Comparison of ENCODE assay signal across 9 cellular contexts in the genomic region with DNA sequence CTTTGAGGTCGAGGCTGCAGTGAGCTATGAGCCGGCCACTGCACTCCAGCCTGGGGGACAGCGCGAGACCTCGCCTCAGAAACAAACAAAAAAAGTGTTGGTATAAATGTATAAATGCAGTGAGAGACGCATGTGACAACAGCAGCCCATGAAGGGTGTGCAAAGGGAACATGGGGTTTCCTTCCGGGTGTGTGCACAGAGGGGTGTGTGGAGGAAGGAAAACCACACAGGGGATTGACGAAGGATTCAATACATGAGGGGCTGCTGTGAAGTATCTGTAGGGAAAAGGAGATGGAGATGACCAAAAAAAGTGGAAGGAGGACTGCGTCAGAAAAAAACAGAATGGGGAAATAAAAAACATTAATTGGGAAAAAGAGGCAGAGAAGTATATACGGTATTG. TPM values are rescaled to one million over a fixed set of nuclear protein-coding genes. Genes with fewer than 3 reads are reported as not detected.
DNase-seq lines count a peak whose midpoint lies in the region; ATAC-seq and TF ChIP-seq lines count a peak whose summit lies in the region.
"Had no signal": no experiment of that assay in that cellular context is flagged by ENCODE, and none has a peak within 500 bp of the region (broad histone marks: within the 10 kb centered on the region; RNA-seq: fewer than 3 reads in every experiment).

No MANE protein-coding gene starts in this region.

- H3K9me2 ChIP-seq in DOHH2 (replicated peaks; ENCODE audit: control insufficient read depth, low read length): no peaks in the 10 kb centered on the region

- H3K36me3 Mint-ChIP-seq in endothelial cell (ENCODE audit: low read depth, unreplicated experiment): peaks cover 7% of the 10 kb centered on the region
- H3K36me3 Mint-ChIP-seq in osteocyte (ENCODE audit: unreplicated experiment): peaks cover 20% of the 10 kb centered on the region

- H3K4me1 ChIP-seq in DOHH2 (ENCODE audit: control insufficient read depth, low read length): peaks cover 22% of the 10 kb centered on the region
- peaks cover 21% of the 10 kb centered on the region for H3K4me1 ChIP-seq in OCI-LY3 (ENCODE audit: low read length)

- ATAC-seq in HG02763 (IDR thresholded peaks at IDR 0.05; ENCODE audit: unreplicated experiment): no peak
- ATAC-seq in activated CD4-positive, CD25-positive, alpha-beta regulatory T cell treated with anti-CD3 and anti-CD28 coated beads, Interleukin-2, amount 50 U/mL, for 24 hours: no peak

- no peaks in the 10 kb centered on the region for H4K20me1 ChIP-seq in DOHH2 (ENCODE audit: control insufficient read depth, insufficient read depth, low read depth, low read length)
- peaks cover 5% of the 10 kb centered on the region for H4K20me1 ChIP-seq in OCI-LY3 (ENCODE audit: insufficient read depth, low read length)

- H3K27me3 ChIP-seq in DOHH2 (ENCODE audit: control insufficient read depth, low read length) (peaks cover 17% of the 10 kb centered on the region), OCI-LY3 (ENCODE audit: low read depth, low read length) (peaks cover 13% of the 10 kb centered on the region)

- TF ChIP-seq CTCF in DOHH2 (IDR thresholded peaks at IDR 0.05; ENCODE audit: low read depth, low read length, poor library complexity, severe bottlenecking) (no peak), OCI-LY3 (IDR thresholded peaks at IDR 0.05; ENCODE audit: low read depth, low read length) (no peak), endothelial cell (IDR thresholded peaks at IDR 0.05; ENCODE audit: unreplicated experiment) (no peak), osteocyte (IDR thresholded peaks at IDR 0.05) (no peak)

- H3K4me2 ChIP-seq in DOHH2 (ENCODE audit: low read length) (peak overlapping the region; percentile 90), OCI-LY3 (ENCODE audit: low read length) (peak overlapping the region; percentile 74)

- peak overlapping the region; percentile 12 for H3K27ac Mint-ChIP-seq in endothelial cell (ENCODE audit: unreplicated experiment)
- H3K27ac Mint-ChIP-seq in osteocyte (ENCODE audit: unreplicated experiment): no peak overlapping the region

- H3K9me3 ChIP-seq in DOHH2 (ENCODE audit: control insufficient read depth, insufficient read depth, low read length) (no peaks in the 10 kb centered on the region), OCI-LY3 (ENCODE audit: insufficient read depth, low read length) (no peaks in the 10 kb centered on the region)

- H2AFZ ChIP-seq in OCI-LY3 (ENCODE audit: low read depth, low read length): no peak overlapping the region

- no peak for DNase-seq in endothelial cell (ENCODE audit: low spot score)
- DNase-seq in osteocyte (ENCODE audit: extremely low spot score, unreplicated experiment): no peak
- DNase-seq in OCI-M1 (lab: John Stamatoyannopoulos, UW): no peak
- DNase-seq in DMS53 treated with DMSO at 0.1 percent for 48 hours (lab: John Stamatoyannopoulos, UW; ENCODE audit: unreplicated experiment): no peak

- peak overlapping the region; percentile 90 for H3K4me3 Mint-ChIP-seq in endothelial cell (ENCODE audit: unreplicated experiment)
- H3K4me3 Mint-ChIP-seq in osteocyte (ENCODE audit: unreplicated experiment): peak overlapping the region; percentile 78

- H3K4me1 Mint-ChIP-seq in endothelial cell (ENCODE audit: unreplicated experiment): peaks cover 21% of the 10 kb centered on the region
- peaks cover 16% of the 10 kb centered on the region for H3K4me1 Mint-ChIP-seq in osteocyte (ENCODE audit: unreplicated experiment)

- H3K36me3 ChIP-seq in DOHH2 (ENCODE audit: control insufficient read depth, low read length) (peaks cover 30% of the 10 kb centered on the region), OCI-LY3 (replicated peaks; ENCODE audit: low read depth, low read length) (peaks cover 22% of the 10 kb centered on the region)

- H3K79me2 ChIP-seq in DOHH2 (ENCODE audit: control insufficient read depth, low read length): peaks cover 20% of the 10 kb centered on the region
- peaks cover 19% of the 10 kb centered on the region for H3K79me2 ChIP-seq in OCI-LY3 (ENCODE audit: low read length)

- H3K4me3 ChIP-seq in DOHH2 (ENCODE audit: low read length) (peak overlapping the region; percentile 93), OCI-LY3 (ENCODE audit: low read length) (peak overlapping the region; percentile 88)

- H3K27ac ChIP-seq in DOHH2 (ENCODE audit: low read depth, low read length): no peak overlapping the region
- H3K27ac ChIP-seq in OCI-LY3 (ENCODE audit: low read length): no peak overlapping the region

- no peaks in the 10 kb centered on the region for H3F3A ChIP-seq in DOHH2 (ENCODE audit: control insufficient read depth, insufficient read depth)

- H3K9me3 Mint-ChIP-seq in endothelial cell (ENCODE audit: unreplicated experiment): no peaks in the 10 kb centered on the region
- no peaks in the 10 kb centered on the region for H3K9me3 Mint-ChIP-seq in osteocyte (ENCODE audit: unreplicated experiment)

- peak overlapping the region; percentile 85 for H3K9ac ChIP-seq in OCI-LY3 (ENCODE audit: low read length)

- H3K27me3 Mint-ChIP-seq in endothelial cell (ENCODE audit: unreplicated experiment): peaks cover 2% of the 10 kb centered on the region
- H3K27me3 Mint-ChIP-seq in osteocyte (ENCODE audit: unreplicated experiment): peaks cover 5% of the 10 kb centered on the region

RNA-seq across cellular contexts. Expression of a gene that starts 1.1 kb away (rescaled TPM):
- 10.6 TPM for total RNA-seq in endothelial cell (ENCODE audit: unreplicated experiment)
- 16.3 and 16.9 TPM in 2 replicates for total RNA-seq in osteocyte

RNA-seq across cellular contexts. Expression of a gene that starts 16.8 kb away (rescaled TPM):
- total RNA-seq in endothelial cell (ENCODE audit: unreplicated experiment): not detected
- total RNA-seq in osteocyte: not detected in 2 replicates
- total RNA-seq: T-helper 1 cell treated with Interleukin-12 subunit alpha and Interleukin-12 subunit beta and Interleukin-4 antibody, amounts not matched to agents 30 ng/mL and 1 ng/mL, for 36 hours had no signal

RNA-seq across cellular contexts. Expression of a gene that starts 38.6 kb away (rescaled TPM):
- 59.9 TPM for total RNA-seq in endothelial cell (ENCODE audit: unreplicated experiment)
- 116 and 120 TPM in 2 replicates for total RNA-seq in osteocyte

RNA-seq across cellular contexts. Expression of a gene that starts 39.5 kb away (rescaled TPM):
- total RNA-seq in endothelial cell (ENCODE audit: unreplicated experiment) (0.69 TPM), osteocyte (0.73 and 0.78 TPM in 2 replicates)
- total RNA-seq: T-helper 1 cell treated with Interleukin-12 subunit alpha and Interleukin-12 subunit beta and Interleukin-4 antibody, amounts not matched to agents 30 ng/mL and 1 ng/mL, for 36 hours had no signal

RNA-seq across cellular contexts. Expression of a gene that starts 48.2 kb away (rescaled TPM):
- total RNA-seq in endothelial cell (ENCODE audit: unreplicated experiment): not detected
- not detected in 2 replicates for total RNA-seq in osteocyte
- total RNA-seq: T-helper 1 cell treated with Interleukin-12 subunit alpha and Interleukin-12 subunit beta and Interleukin-4 antibody, amounts not matched to agents 30 ng/mL and 1 ng/mL, for 36 hours had no signal
